In genomic region chr3:78666458-78666800, GRCh38 we compare ENCODE assay signal across 20 cellular contexts.
DNase-seq lines count a peak whose midpoint lies in the region; ATAC-seq and TF ChIP-seq lines count a peak whose summit lies in the region.
"Had no signal": no experiment of that assay in that cellular context is flagged by ENCODE, and none has a peak within 500 bp of the region (broad histone marks: within the 10 kb centered on the region; RNA-seq: fewer than 3 reads in every experiment).

No MANE protein-coding gene starts in this region.

- H3K4me3 Mint-ChIP-seq in osteocyte (ENCODE audit: unreplicated experiment): no peak overlapping the region
- H3K4me3 Mint-ChIP-seq: activated CD4-positive, alpha-beta T cell treated with anti-CD3 and anti-CD28 coated beads for 36 hours; natural killer cell; T-helper 17 cell had no signal

- ATAC-seq in GM21786 (IDR thresholded peaks at IDR 0.05; ENCODE audit: unreplicated experiment) (no peak), GM21576 (IDR thresholded peaks at IDR 0.05; ENCODE audit: unreplicated experiment) (no peak)
- ATAC-seq: activated CD4-positive, alpha-beta T cell treated with anti-CD3 and anti-CD28 coated beads for 36 hours; body of pancreas; natural killer cell; T-helper 17 cell had no signal

- TF ChIP-seq CTCF in RWPE1 (conservative IDR thresholded peaks at IDR 0.05; ENCODE audit: low read depth): no peak
- no peak for TF ChIP-seq CTCF in epithelial cell of esophagus (IDR thresholded peaks at IDR 0.05; ENCODE audit: insufficient read depth, low read depth, low read length, missing control alignments)
- TF ChIP-seq CTCF in osteocyte (IDR thresholded peaks at IDR 0.05): no peak

- H3K4me3 ChIP-seq in GM23248 (peak overlapping the region; percentile 33; the same call in 1 of the 2 replicates), epithelial cell of esophagus (ENCODE audit: low read length) (no peak overlapping the region)
- H3K4me3 ChIP-seq: BLaER1 treated with 17β-estradiol and CSF1 and Interleukin-3, amounts not matched to agents 10 nM and 100 nM; body of pancreas; thoracic aorta had no signal

- H3K27ac Mint-ChIP-seq in osteocyte (ENCODE audit: unreplicated experiment): peak overlapping the region; percentile 63
- H3K27ac Mint-ChIP-seq: activated CD4-positive, alpha-beta T cell treated with anti-CD3 and anti-CD28 coated beads for 36 hours; natural killer cell; T-helper 17 cell had no signal

- DNase-seq in GM23248 (peak; percentile 66), RWPE1 (ENCODE audit: low spot score) (peak; percentile 32), epithelial cell of esophagus (ENCODE audit: low read depth) (peak; percentile 85), osteocyte (ENCODE audit: extremely low spot score, unreplicated experiment) (no peak), NCI-H146 treated with DMSO at 0.1 percent for 48 hours (lab: John Stamatoyannopoulos, UW; ENCODE audit: unreplicated experiment) (no peak), activated T-cell treated with anti-CD3 and anti-CD28 coated beads for 4 hours (no peak)
- DNase-seq: activated CD4-positive, alpha-beta T cell treated with anti-CD3 and anti-CD28 coated beads for 36 hours; activated CD8-positive, alpha-beta memory T cell treated with anti-CD3 and anti-CD28 coated beads, Interleukin-2, amount 50 U/mL, for 4 hours; body of pancreas; DMS153; effector CD4-positive, alpha-beta T cell; H7; natural killer cell; NCI-H1048; RPMI8226; T-helper 17 cell had no signal

- no peaks in the 10 kb centered on the region for H3K9me3 ChIP-seq in GM23248 (ENCODE audit: low read depth)
- H3K9me3 ChIP-seq: BLaER1 treated with 17β-estradiol and CSF1 and Interleukin-3, amounts not matched to agents 10 nM and 100 nM; body of pancreas; thoracic aorta had no signal

- H3K27me3 Mint-ChIP-seq in osteocyte (ENCODE audit: unreplicated experiment): no peaks in the 10 kb centered on the region
- H3K27me3 Mint-ChIP-seq: activated CD4-positive, alpha-beta T cell treated with anti-CD3 and anti-CD28 coated beads for 36 hours; T-helper 17 cell had no signal

- H2AFZ ChIP-seq in GM23248: peak overlapping the region; percentile 60

- in situ Hi-C loops in GM23248 (cut with MboI): loop anchor here (10.0 to 25.0 kb wide), 3 partner anchors 358 to 821 kb away; no protein-coding TSS in a partner anchor

- H3K4me2 ChIP-seq in GM23248 (ENCODE audit: unreplicated experiment): peak overlapping the region; percentile 66
- H3K4me2 ChIP-seq: BLaER1 treated with 17β-estradiol and CSF1 and Interleukin-3, amounts not matched to agents 10 nM and 100 nM had no signal

- peaks cover 19% of the 10 kb centered on the region for H3K4me1 Mint-ChIP-seq in osteocyte (ENCODE audit: unreplicated experiment)
- H3K4me1 Mint-ChIP-seq: activated CD4-positive, alpha-beta T cell treated with anti-CD3 and anti-CD28 coated beads for 36 hours; natural killer cell; T-helper 17 cell had no signal

- H3K27ac ChIP-seq in GM23248 (peak overlapping the region; percentile 12; the same call in 1 of the 2 replicates), RWPE1 (no peak overlapping the region)
- H3K27ac ChIP-seq: BLaER1 treated with 17β-estradiol and CSF1 and Interleukin-3, amounts not matched to agents 10 nM and 100 nM; body of pancreas; thoracic aorta had no signal

- WGBS in GM23248 (ENCODE audit: low coverage in 1 of 2, low lambda C conversion rate in 2 of 2, missing lambda C conversion rate in 2 of 2), 2 experiments: 4 to 8% methylated on average over 1 of the region's 1 CpG

- H4K20me1 ChIP-seq in GM23248 (ENCODE audit: insufficient read depth): no peaks in the 10 kb centered on the region
- H4K20me1 ChIP-seq: BLaER1 treated with 17β-estradiol and CSF1 and Interleukin-3, amounts not matched to agents 10 nM and 100 nM had no signal

- 0 out of 2 replicates have a peak, but pooled peaks cover 4% of the 10 kb centered on the region for H3F3A ChIP-seq in GM23248 (ENCODE audit: insufficient read depth)

- no peaks in the 10 kb centered on the region for H3K9me3 Mint-ChIP-seq in osteocyte (ENCODE audit: unreplicated experiment)

- POLR2A ChIA-PET in RWPE1 (lab: Yijun Ruan, JAX; ENCODE audit: low non-redundant PET): no interaction called here

- H3K9ac ChIP-seq in GM23248: peak overlapping the region; percentile 4; the same call in 1 of the 2 replicates
- H3K9ac ChIP-seq: BLaER1 treated with 17β-estradiol and CSF1 and Interleukin-3, amounts not matched to agents 10 nM and 100 nM had no signal

- H3K27me3 ChIP-seq in GM23248 (replicated peaks; ENCODE audit: insufficient read depth): no peaks in the 10 kb centered on the region
- H3K27me3 ChIP-seq: BLaER1 treated with 17β-estradiol and CSF1 and Interleukin-3, amounts not matched to agents 10 nM and 100 nM; body of pancreas had no signal

- CTCF ChIA-PET in RWPE1 (lab: Yijun Ruan, JAX): interaction anchor here (0.9 kb wide), 1 partner anchor 322 kb away, joined by 3 read pairs; no protein-coding TSS in a partner anchor

- no peaks in the 10 kb centered on the region for H3K79me2 ChIP-seq in GM23248 (ENCODE audit: insufficient read depth)

- H3K9me2 ChIP-seq in GM23248 (ENCODE audit: insufficient read depth): no peaks in the 10 kb centered on the region

- peaks cover 10% of the 10 kb centered on the region for H3K36me3 Mint-ChIP-seq in osteocyte (ENCODE audit: unreplicated experiment)
- H3K36me3 Mint-ChIP-seq: natural killer cell had no signal

- peaks cover 12% of the 10 kb centered on the region for H3K4me1 ChIP-seq in GM23248 (ENCODE audit: insufficient read depth)
- H3K4me1 ChIP-seq: body of pancreas had no signal

- H3K36me3 ChIP-seq in GM23248 (ENCODE audit: low read depth): no peaks in the 10 kb centered on the region
- H3K36me3 ChIP-seq: thoracic aorta had no signal

Comparison
In these comparisons a context has a peak if more than half of its experiments do, and no peak if none do; other contexts are left out.
1. DNase-seq: peak in GM23248 (single experiment), RWPE1 (single experiment) and epithelial cell of esophagus (single experiment); none in osteocyte (single experiment), NCI-H146 treated with DMSO at 0.1 percent for 48 hours (single experiment) and activated T-cell treated with anti-CD3 and anti-CD28 coated beads for 4 hours (single experiment).